Comparison of ENCODE assay signal across 1 cellular context in the genomic region with DNA sequence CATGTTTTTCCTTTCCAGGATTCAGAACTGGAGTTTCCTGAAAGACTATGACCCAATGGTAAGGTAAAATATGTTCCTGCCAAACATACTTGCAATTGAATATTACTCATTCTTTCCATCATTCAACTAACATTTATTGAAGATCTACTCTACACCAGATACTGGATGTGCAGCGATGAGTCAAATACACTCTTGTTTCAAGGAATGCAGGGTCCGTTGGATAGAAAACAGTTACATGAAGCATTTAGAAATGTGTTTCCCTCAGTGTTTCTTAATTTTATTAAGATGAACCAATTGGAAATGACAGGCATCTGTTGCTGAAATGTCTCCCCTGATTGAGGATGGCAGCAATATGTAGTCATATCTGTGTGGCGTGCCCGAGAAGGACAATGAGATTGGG.
TF ChIP-seq lines count a peak whose summit lies in the region.

No MANE protein-coding gene starts in this region.

TF ChIP-seq in SK-N-SH, 30 proteins besides CTCF, POLR2A, EP300 and RAD21:
- TF ChIP-seq, protein P1, sequence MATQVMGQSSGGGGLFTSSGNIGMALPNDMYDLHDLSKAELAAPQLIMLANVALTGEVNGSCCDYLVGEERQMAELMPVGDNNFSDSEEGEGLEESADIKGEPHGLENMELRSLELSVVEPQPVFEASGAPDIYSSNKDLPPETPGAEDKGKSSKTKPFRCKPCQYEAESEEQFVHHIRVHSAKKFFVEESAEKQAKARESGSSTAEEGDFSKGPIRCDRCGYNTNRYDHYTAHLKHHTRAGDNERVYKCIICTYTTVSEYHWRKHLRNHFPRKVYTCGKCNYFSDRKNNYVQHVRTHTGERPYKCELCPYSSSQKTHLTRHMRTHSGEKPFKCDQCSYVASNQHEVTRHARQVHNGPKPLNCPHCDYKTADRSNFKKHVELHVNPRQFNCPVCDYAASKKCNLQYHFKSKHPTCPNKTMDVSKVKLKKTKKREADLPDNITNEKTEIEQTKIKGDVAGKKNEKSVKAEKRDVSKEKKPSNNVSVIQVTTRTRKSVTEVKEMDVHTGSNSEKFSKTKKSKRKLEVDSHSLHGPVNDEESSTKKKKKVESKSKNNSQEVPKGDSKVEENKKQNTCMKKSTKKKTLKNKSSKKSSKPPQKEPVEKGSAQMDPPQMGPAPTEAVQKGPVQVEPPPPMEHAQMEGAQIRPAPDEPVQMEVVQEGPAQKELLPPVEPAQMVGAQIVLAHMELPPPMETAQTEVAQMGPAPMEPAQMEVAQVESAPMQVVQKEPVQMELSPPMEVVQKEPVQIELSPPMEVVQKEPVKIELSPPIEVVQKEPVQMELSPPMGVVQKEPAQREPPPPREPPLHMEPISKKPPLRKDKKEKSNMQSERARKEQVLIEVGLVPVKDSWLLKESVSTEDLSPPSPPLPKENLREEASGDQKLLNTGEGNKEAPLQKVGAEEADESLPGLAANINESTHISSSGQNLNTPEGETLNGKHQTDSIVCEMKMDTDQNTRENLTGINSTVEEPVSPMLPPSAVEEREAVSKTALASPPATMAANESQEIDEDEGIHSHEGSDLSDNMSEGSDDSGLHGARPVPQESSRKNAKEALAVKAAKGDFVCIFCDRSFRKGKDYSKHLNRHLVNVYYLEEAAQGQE (IDR thresholded peaks at IDR 0.05; ENCODE audit: low read depth, low read length), result no peak
- TF ChIP-seq TCF12 (IDR thresholded peaks at IDR 0.05) (peak; percentile 95), TEAD4 (IDR thresholded peaks at IDR 0.05; ENCODE audit: borderline replicate concordance, insufficient read depth) (peak; percentile 87), SMC3 (IDR thresholded peaks at IDR 0.05; ENCODE audit: low read depth, low read length) (no peak), FOXJ3 (CRISPR knock-in tag; IDR thresholded peaks at IDR 0.05) (no peak), SIN3A (IDR thresholded peaks at IDR 0.05; ENCODE audit: borderline replicate concordance, low read depth, low read length) (peak; percentile 78), FOXM1 (IDR thresholded peaks at IDR 0.05; ENCODE audit: low read depth) (peak; percentile 57; the same call in 1 of the 2 replicates), CHD2 (IDR thresholded peaks at IDR 0.05; ENCODE audit: low read length, partially characterized antibody) (no peak), RCOR1 (IDR thresholded peaks at IDR 0.05; ENCODE audit: low read length) (no peak), POLR2AphosphoS5 (IDR thresholded peaks at IDR 0.05; ENCODE audit: low read depth, low read length) (peak; percentile 73; the same call in 1 of the 2 replicates), NFIC (IDR thresholded peaks at IDR 0.05; ENCODE audit: borderline replicate concordance) (peak; percentile 69; the same call in 1 of the 2 replicates), FOSL2 (IDR thresholded peaks at IDR 0.05; ENCODE audit: borderline replicate concordance, low read depth) (peak; percentile 87), YY1 (IDR thresholded peaks at IDR 0.05; ENCODE audit: low read depth) (no peak), JUND (IDR thresholded peaks at IDR 0.05) (peak; percentile 84)
- TF ChIP-seq, protein P2, sequence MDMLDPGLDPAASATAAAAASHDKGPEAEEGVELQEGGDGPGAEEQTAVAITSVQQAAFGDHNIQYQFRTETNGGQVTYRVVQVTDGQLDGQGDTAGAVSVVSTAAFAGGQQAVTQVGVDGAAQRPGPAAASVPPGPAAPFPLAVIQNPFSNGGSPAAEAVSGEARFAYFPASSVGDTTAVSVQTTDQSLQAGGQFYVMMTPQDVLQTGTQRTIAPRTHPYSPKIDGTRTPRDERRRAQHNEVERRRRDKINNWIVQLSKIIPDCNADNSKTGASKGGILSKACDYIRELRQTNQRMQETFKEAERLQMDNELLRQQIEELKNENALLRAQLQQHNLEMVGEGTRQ (IDR thresholded peaks at IDR 0.05; ENCODE audit: borderline replicate concordance, low read depth, low read length), result no peak
- TF ChIP-seq, protein P3, sequence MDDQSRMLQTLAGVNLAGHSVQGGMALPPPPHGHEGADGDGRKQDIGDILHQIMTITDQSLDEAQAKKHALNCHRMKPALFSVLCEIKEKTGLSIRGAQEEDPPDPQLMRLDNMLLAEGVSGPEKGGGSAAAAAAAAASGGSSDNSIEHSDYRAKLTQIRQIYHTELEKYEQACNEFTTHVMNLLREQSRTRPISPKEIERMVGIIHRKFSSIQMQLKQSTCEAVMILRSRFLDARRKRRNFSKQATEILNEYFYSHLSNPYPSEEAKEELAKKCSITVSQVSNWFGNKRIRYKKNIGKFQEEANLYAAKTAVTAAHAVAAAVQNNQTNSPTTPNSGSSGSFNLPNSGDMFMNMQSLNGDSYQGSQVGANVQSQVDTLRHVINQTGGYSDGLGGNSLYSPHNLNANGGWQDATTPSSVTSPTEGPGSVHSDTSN (IDR thresholded peaks at IDR 0.05), result peak; percentile 96
- TF ChIP-seq, protein P4, sequence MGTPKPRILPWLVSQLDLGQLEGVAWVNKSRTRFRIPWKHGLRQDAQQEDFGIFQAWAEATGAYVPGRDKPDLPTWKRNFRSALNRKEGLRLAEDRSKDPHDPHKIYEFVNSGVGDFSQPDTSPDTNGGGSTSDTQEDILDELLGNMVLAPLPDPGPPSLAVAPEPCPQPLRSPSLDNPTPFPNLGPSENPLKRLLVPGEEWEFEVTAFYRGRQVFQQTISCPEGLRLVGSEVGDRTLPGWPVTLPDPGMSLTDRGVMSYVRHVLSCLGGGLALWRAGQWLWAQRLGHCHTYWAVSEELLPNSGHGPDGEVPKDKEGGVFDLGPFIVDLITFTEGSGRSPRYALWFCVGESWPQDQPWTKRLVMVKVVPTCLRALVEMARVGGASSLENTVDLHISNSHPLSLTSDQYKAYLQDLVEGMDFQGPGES (IDR thresholded peaks at IDR 0.05; ENCODE audit: low read depth, low read length), result no peak
- TF ChIP-seq, protein P5, sequence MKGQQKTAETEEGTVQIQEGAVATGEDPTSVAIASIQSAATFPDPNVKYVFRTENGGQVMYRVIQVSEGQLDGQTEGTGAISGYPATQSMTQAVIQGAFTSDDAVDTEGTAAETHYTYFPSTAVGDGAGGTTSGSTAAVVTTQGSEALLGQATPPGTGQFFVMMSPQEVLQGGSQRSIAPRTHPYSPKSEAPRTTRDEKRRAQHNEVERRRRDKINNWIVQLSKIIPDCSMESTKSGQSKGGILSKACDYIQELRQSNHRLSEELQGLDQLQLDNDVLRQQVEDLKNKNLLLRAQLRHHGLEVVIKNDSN (IDR thresholded peaks at IDR 0.05; ENCODE audit: borderline replicate concordance, low read depth), result no peak; the same call in 1 of the 2 replicates
